8 cellular contexts compared by ENCODE assay signal in the genomic region with DNA sequence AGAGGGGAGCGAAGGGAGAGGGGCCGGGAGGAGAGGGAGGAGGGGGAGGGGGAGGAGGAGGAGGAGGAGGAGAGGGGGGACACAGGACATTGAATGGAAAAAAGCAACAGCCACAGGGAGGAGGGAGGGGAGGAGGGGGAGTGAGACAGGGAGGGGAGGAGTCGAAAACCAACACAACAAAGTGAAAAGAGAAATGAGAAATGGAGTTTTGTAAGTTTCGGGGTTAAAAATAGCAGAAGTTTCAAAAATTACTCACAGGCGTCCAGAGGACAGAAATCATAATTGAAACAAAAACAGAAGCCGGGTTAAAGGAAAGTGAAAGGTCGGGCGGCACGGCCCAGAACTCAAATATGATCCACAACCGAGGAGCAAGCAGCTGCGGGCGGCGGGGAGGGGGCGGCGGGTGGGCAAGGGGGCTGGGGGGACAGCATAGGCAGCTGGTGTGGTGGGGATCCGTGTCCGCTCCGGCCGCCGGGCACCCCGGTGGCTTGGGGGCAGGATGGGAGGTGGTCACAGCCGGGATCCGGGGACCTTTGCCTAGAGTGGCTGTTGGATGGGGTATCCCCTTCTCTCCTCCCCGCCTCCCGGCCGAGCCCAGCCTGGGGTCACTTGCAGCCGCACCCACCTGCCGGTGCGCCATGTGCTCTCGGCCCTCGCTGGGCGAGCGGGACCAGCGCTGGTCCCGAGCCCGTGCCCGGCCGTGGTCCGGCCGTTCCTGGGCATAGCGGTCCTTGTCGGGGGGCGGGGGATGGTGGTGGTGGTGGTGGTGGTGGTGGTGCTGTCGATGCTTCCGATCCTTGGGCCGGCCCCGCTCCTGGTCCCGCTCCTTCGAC. TPM values are rescaled to one million over a fixed set of nuclear protein-coding genes. Genes with fewer than 3 reads are reported as not detected.
DNase-seq lines count a peak whose midpoint lies in the region; FAIRE-seq and TF ChIP-seq lines count a peak whose summit lies in the region.

No MANE protein-coding gene starts in this region.

- peaks cover 7% of the 10 kb centered on the region for H3K4me1 Mint-ChIP-seq in activated CD4-positive, alpha-beta memory T cell treated with anti-CD3 and anti-CD28 coated beads for 36 hours (ENCODE audit: low read depth)
- peaks cover 18% of the 10 kb centered on the region for H3K4me1 Mint-ChIP-seq in neural crest cell

- dilution Hi-C loops in endothelial cell of umbilical vein (cut with MboI; ENCODE audit: extremely low pct_ligation_motif_present, low sequenced_read_pairs): no loop called here

- WGBS in thymus: 49% methylated on average over 49 of the region's 49 CpGs

- no peaks in the 10 kb centered on the region for H3K79me2 ChIP-seq in endothelial cell of umbilical vein (ENCODE audit: control insufficient read depth, insufficient read depth, low read length)

- no peaks in the 10 kb centered on the region for H3K27me3 ChIP-seq in endothelial cell of umbilical vein (ENCODE audit: control insufficient read depth in 2 of 2, insufficient read depth in 2 of 2, low read length in 2 of 2)
- H3K27me3 ChIP-seq in thymus (ENCODE audit: control insufficient read depth, insufficient read depth): no peaks in the 10 kb centered on the region

- DNase-seq in GM19239 (ENCODE audit: insufficient read length, low spot score) (peak; percentile 94), HTR-8/SVneo (ENCODE audit: insufficient read length, low spot score) (no peak), endothelial cell of umbilical vein (ENCODE audit: low read depth, low spot score) (peak; percentile 42), neural crest cell (ENCODE audit: low read depth, low spot score) (peak; percentile 53), retina (no peak), cerebellar nuclear complex (lab: John Stamatoyannopoulos, UW) (no peak)
- DNase-seq in activated CD4-positive, alpha-beta memory T cell treated with anti-CD3 and anti-CD28 coated beads for 36 hours: peak; percentile 84

- H3K27me3 Mint-ChIP-seq in activated CD4-positive, alpha-beta memory T cell treated with anti-CD3 and anti-CD28 coated beads for 36 hours: no peaks in the 10 kb centered on the region
- H3K27me3 Mint-ChIP-seq in neural crest cell (ENCODE audit: low read depth): no peaks in the 10 kb centered on the region

- peak overlapping the region; percentile 72 for H3K4me3 Mint-ChIP-seq in activated CD4-positive, alpha-beta memory T cell treated with anti-CD3 and anti-CD28 coated beads for 36 hours
- peak overlapping the region; percentile 5 for H3K4me3 Mint-ChIP-seq in neural crest cell

- POLR2A ChIA-PET in activated CD4-positive, alpha-beta memory T cell treated with anti-CD3 and anti-CD28 coated beads for 36 hours (lab: Charles Lee): no interaction called here
- POLR2A ChIA-PET in endothelial cell of umbilical vein (lab: Charles Lee): no interaction called here

- H3K4me1 ChIP-seq in endothelial cell of umbilical vein (ENCODE audit: control insufficient read depth, extremely low read depth, insufficient read depth, low read length) (no peaks in the 10 kb centered on the region), thymus (ENCODE audit: control insufficient read depth, insufficient read depth, low read length) (peaks cover 4% of the 10 kb centered on the region)

- H3K9me1 ChIP-seq in endothelial cell of umbilical vein (replicated peaks; ENCODE audit: control insufficient read depth, extremely low read depth, insufficient read depth, low read length): no peaks in the 10 kb centered on the region

- peak overlapping the region; percentile 30 for H3K4me2 ChIP-seq in endothelial cell of umbilical vein (ENCODE audit: insufficient read depth, low read length)

- peak overlapping the region; percentile 51 for H3K9ac ChIP-seq in endothelial cell of umbilical vein (replicated peaks; ENCODE audit: extremely low read depth, insufficient read depth, low read length)

- H3K27ac ChIP-seq in endothelial cell of umbilical vein (ENCODE audit: insufficient read depth, low read depth, low read length) (no peak overlapping the region), thymus (ENCODE audit: low read depth) (peak overlapping the region; percentile 25)

- H3K36me3 Mint-ChIP-seq in activated CD4-positive, alpha-beta memory T cell treated with anti-CD3 and anti-CD28 coated beads for 36 hours: no peaks in the 10 kb centered on the region
- H3K36me3 Mint-ChIP-seq in neural crest cell (ENCODE audit: low read depth): no peaks in the 10 kb centered on the region

- no TSS peak for BruUV-seq in endothelial cell of umbilical vein (replicated peaks; lab: Mats Ljungman, UMichigan)

- H3K9me3 ChIP-seq in endothelial cell of umbilical vein (replicated peaks; ENCODE audit: control insufficient read depth, insufficient read depth, low read length) (no peaks in the 10 kb centered on the region), thymus (ENCODE audit: control insufficient read depth) (no peaks in the 10 kb centered on the region)

- H3K4me3 ChIP-seq in endothelial cell of umbilical vein (replicated peaks in 1 of 3; ENCODE audit: insufficient read depth in 1 of 3, low read depth in 1 of 3, low read length in 3 of 3): peak overlapping the region in 2 of 3 experiments; percentile 18 to 35
- H3K4me3 ChIP-seq in thymus (ENCODE audit: low read length): peak overlapping the region; percentile 41

- TF ChIP-seq CTCF in endothelial cell of umbilical vein (IDR thresholded peaks at IDR 0.05; ENCODE audit: extremely low read depth in 1 of 2, insufficient read depth in 1 of 2, low read depth in 1 of 2, low read length in 2 of 2): no peak
- no peak for TF ChIP-seq CTCF in neural crest cell (conservative IDR thresholded peaks at IDR 0.05)

- H2AFZ ChIP-seq in endothelial cell of umbilical vein (ENCODE audit: low read depth, low read length): peak overlapping the region; percentile 72

- peak overlapping the region; percentile 83 for H3K27ac Mint-ChIP-seq in activated CD4-positive, alpha-beta memory T cell treated with anti-CD3 and anti-CD28 coated beads for 36 hours
- peak overlapping the region; percentile 81 for H3K27ac Mint-ChIP-seq in neural crest cell (ENCODE audit: unreplicated experiment)

- CTCF ChIA-PET in activated CD4-positive, alpha-beta memory T cell treated with anti-CD3 and anti-CD28 coated beads for 36 hours (lab: Charles Lee): no interaction called here
- CTCF ChIA-PET in endothelial cell of umbilical vein (lab: Charles Lee): no interaction called here

- no peaks in the 10 kb centered on the region for H3K9me3 Mint-ChIP-seq in activated CD4-positive, alpha-beta memory T cell treated with anti-CD3 and anti-CD28 coated beads for 36 hours
- no peaks in the 10 kb centered on the region for H3K9me3 Mint-ChIP-seq in neural crest cell

- peak; percentile 26 for TF ChIP-seq POLR2A in endothelial cell of umbilical vein (IDR thresholded peaks at IDR 0.05; ENCODE audit: low read depth, low read length)

- no peaks in the 10 kb centered on the region for H3K36me3 ChIP-seq in endothelial cell of umbilical vein (ENCODE audit: control insufficient read depth in 2 of 2, extremely low read depth in 1 of 2, insufficient read depth in 2 of 2, low read length in 2 of 2)
- H3K36me3 ChIP-seq in thymus (ENCODE audit: control insufficient read depth, insufficient read depth): no peaks in the 10 kb centered on the region

- no peaks in the 10 kb centered on the region for H4K20me1 ChIP-seq in endothelial cell of umbilical vein (replicated peaks; ENCODE audit: control insufficient read depth, extremely low read depth, insufficient read depth, low read length)

- intact Hi-C loops in activated CD4-positive, alpha-beta memory T cell treated with anti-CD3 and anti-CD28 coated beads for 36 hours (cut with micrococcal nuclease): loop anchor here (2.0 kb wide), 3 partner anchors 14 to 42 kb away; no protein-coding TSS in a partner anchor
- intact Hi-C loops in endothelial cell of umbilical vein (cut with micrococcal nuclease): loop anchor here (1.0 kb wide), 1 partner anchor 41 kb away; no protein-coding TSS in a partner anchor

- FAIRE-seq in GM19239 (lab: Jason Lieb, UNC) (peak; percentile 98), HTR-8/SVneo (lab: Jason Lieb, UNC) (peak; percentile 58), endothelial cell of umbilical vein (lab: Jason Lieb, UNC) (peak; percentile 76)

TF ChIP-seq in endothelial cell of umbilical vein, 7 proteins besides CTCF, POLR2A, EP300 and RAD21 (continues in another document):
- no peak for TF ChIP-seq POLR2AphosphoS5 (IDR thresholded peaks at IDR 0.05; ENCODE audit: insufficient read depth, low read depth, low read length)
- no peak for TF ChIP-seq JUN (IDR thresholded peaks at IDR 0.05; ENCODE audit: borderline replicate concordance, insufficient read depth, insufficient read length, low read depth)
- no peak for TF ChIP-seq GATA2 (IDR thresholded peaks at IDR 0.05; ENCODE audit: insufficient read depth, insufficient read length, low read depth, low read length)
- TF ChIP-seq EZH2 (IDR thresholded peaks at IDR 0.05; ENCODE audit: borderline replicate concordance, low read depth, low read length, severe bottlenecking): no peak

RNA-seq across cellular contexts. Expression of gene IER2, which starts 58.1 kb away (rescaled TPM):
- 100 to 1,000 TPM; 129 to 137 TPM for total RNA-seq in activated CD4-positive, alpha-beta memory T cell treated with anti-CD3 and anti-CD28 coated beads for 36 hours
- total RNA-seq in endothelial cell of umbilical vein (81.6 and 97.0 TPM in 2 replicates), neural crest cell (72.5 and 80.3 TPM in 2 replicates)
- polyA plus RNA-seq in endothelial cell of umbilical vein (55.2 and 60.6 TPM in 2 replicates), thymus (92.7 TPM)
- polyA plus RNA-seq in endothelial cell of umbilical vein (2011; cell fraction: cytosol; rRNA removed): 36.0 and 59.9 TPM in 2 replicates
- polyA plus RNA-seq in endothelial cell of umbilical vein (2011; cell fraction: nucleus; rRNA removed): 82.2 and 90.1 TPM in 2 replicates
- 45.4 and 53.7 TPM in 2 replicates for polyA plus RNA-seq in endothelial cell of umbilical vein (2012)
- polyA minus RNA-seq in endothelial cell of umbilical vein: 12.2 and 13.6 TPM in 2 replicates
- 37.5 TPM for polyA minus RNA-seq in endothelial cell of umbilical vein (2011; cell fraction: cytosol; rRNA and poly(A)+ RNA removed)
- polyA minus RNA-seq in endothelial cell of umbilical vein (2011; cell fraction: nucleus; rRNA and poly(A)+ RNA removed): 15.8 and 48.0 TPM in 2 replicates

RNA-seq across cellular contexts. Expression of gene STX10, which starts 58.2 kb away (rescaled TPM):
- 10 to 100 TPM; 65.5 to 66.3 TPM for total RNA-seq in activated CD4-positive, alpha-beta memory T cell treated with anti-CD3 and anti-CD28 coated beads for 36 hours
- 63.1 and 67.9 TPM in 2 replicates for total RNA-seq in endothelial cell of umbilical vein
- 89.6 and 91.6 TPM in 2 replicates for polyA plus RNA-seq in endothelial cell of umbilical vein
- polyA plus RNA-seq in endothelial cell of umbilical vein (2011; cell fraction: cytosol; rRNA removed): 73.4 and 87.2 TPM in 2 replicates
- 114 and 131 TPM in 2 replicates for polyA plus RNA-seq in endothelial cell of umbilical vein (2011; cell fraction: nucleus; rRNA removed)
- 49.2 and 49.9 TPM in 2 replicates for polyA plus RNA-seq in endothelial cell of umbilical vein (2012)
- 48.5 and 105 TPM in 2 replicates for polyA minus RNA-seq in endothelial cell of umbilical vein
- polyA minus RNA-seq in endothelial cell of umbilical vein (2011; cell fraction: cytosol; rRNA and poly(A)+ RNA removed): 46.1 TPM
- 14.1 and 22.6 TPM in 2 replicates for polyA minus RNA-seq in endothelial cell of umbilical vein (2011; cell fraction: nucleus; rRNA and poly(A)+ RNA removed)
- 60.6 and 60.7 TPM in 2 replicates for total RNA-seq in neural crest cell
- 101 TPM for polyA plus RNA-seq in thymus

Comparison
In these comparisons a context has a peak if more than half of its experiments do, and no peak if none do; other contexts are left out.
1. DNase-seq: peak in GM19239 (single experiment), activated CD4-positive, alpha-beta memory T cell treated with anti-CD3 and anti-CD28 coated beads for 36 hours (single experiment), endothelial cell of umbilical vein (single experiment) and neural crest cell (single experiment); none in HTR-8/SVneo (single experiment), retina (single experiment) and cerebellar nuclear complex (0 of 2).